In the genomic region with DNA sequence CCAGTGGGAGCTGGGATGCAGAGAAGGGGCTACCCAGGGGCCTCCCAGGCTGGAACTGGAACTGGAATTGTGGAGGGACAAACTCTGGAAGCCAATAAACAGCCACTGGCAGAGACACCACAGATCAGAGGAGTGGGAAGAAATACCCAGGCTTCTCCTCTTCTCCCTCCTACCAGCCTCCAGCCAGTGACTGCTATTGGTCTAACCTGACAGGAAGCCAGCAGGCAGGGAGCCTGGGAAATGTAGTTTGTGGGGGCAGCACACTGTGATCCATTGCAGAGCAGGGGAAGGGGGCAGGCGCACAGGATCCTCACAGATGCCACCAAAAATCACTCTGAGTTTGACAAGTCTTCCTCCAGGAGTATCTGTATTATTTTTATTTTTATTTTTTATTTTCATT, we compare ENCODE assay signal across 10 cellular contexts. TPM values are rescaled to one million over a fixed set of nuclear protein-coding genes. Genes with fewer than 3 reads are reported as not detected.
DNase-seq lines count a peak whose midpoint lies in the region; ATAC-seq, FAIRE-seq and TF ChIP-seq lines count a peak whose summit lies in the region.
"Had no signal": no experiment of that assay in that cellular context is flagged by ENCODE, and none has a peak within 500 bp of the region (broad histone marks: within the 10 kb centered on the region; RNA-seq: fewer than 3 reads in every experiment).

No MANE protein-coding gene starts in this region.

- ATAC-seq in HCT116 (peak; percentile 95), GM21529 (IDR thresholded peaks at IDR 0.05; ENCODE audit: unreplicated experiment) (no peak), HG02852 (IDR thresholded peaks at IDR 0.05; ENCODE audit: unreplicated experiment) (no peak), esophagus mucosa (no peak)

- TF ChIP-seq POLR2A in HCT116 (IDR thresholded peaks at IDR 0.05; ENCODE audit: borderline replicate concordance, extremely low read depth, insufficient read depth, insufficient read length) (no peak), esophagus squamous epithelium (IDR thresholded peaks at IDR 0.05) (no peak)

- intact Hi-C loops in HCT116 (cut with micrococcal nuclease) (no loop called here), kidney (cut with DNase I) (no loop called here), esophagus squamous epithelium (cut with DNase I) (no loop called here)

- no peak overlapping the region for H3K27ac ChIP-seq in HCT116 (ENCODE audit: low read depth, low read length)
- H3K27ac ChIP-seq in RWPE1 = no peak overlapping the region
- H3K27ac ChIP-seq in kidney (ENCODE audit: low read depth in 2 of 2, low read length in 2 of 2) = no peak overlapping the region
- no peak overlapping the region for H3K27ac ChIP-seq in esophagus squamous epithelium
- H3K27ac ChIP-seq: transverse colon had no signal

- H3K27me3 ChIP-seq in HCT116 (ENCODE audit: insufficient read depth, low read length) = peaks cover 30% of the 10 kb centered on the region
- peaks cover 0 to 99% (median 8%) of the 10 kb centered on the region in 4 donors for H3K27me3 ChIP-seq in esophagus squamous epithelium

- peak; percentile 3 for DNase-seq in DMS53 treated with DMSO at 0.1 percent for 48 hours (lab: John Stamatoyannopoulos, UW; ENCODE audit: unreplicated experiment)
- DNase-seq in HCT116 (ENCODE audit: low read depth, low spot score) = peak; percentile 32
- peak; percentile 21 for DNase-seq in RWPE1 (ENCODE audit: low spot score)
- peak; percentile 35 for DNase-seq in kidney
- no peak for DNase-seq in esophagus squamous epithelium (lab: John Stamatoyannopoulos, UW)
- DNase-seq: transverse colon had no signal

- POLR2A ChIA-PET in HCT116 (lab: Charles Lee) (no interaction called here), RWPE1 (lab: Yijun Ruan, JAX; ENCODE audit: low non-redundant PET) (no interaction called here)

- RAD21 ChIA-PET in HCT116 (lab: Charles Lee; ENCODE audit: low non-redundant PET in 1 of 2, low total read pairs in 2 of 2, uncharacterized antibody in 2 of 2, unreplicated experiment in 2 of 2) = no interaction called here

- no peak for TF ChIP-seq RAD21 in HCT116 (IDR thresholded peaks at IDR 0.05; ENCODE audit: low read depth)

- no peak overlapping the region for H3K9ac ChIP-seq in HCT116 (ENCODE audit: low read length)
- H3K9ac ChIP-seq in kidney (ENCODE audit: low read length in 2 of 2) = no peak overlapping the region

- H3K9me2 ChIP-seq in HCT116 (ENCODE audit: insufficient read depth) = no peaks in the 10 kb centered on the region

- no peaks in the 10 kb centered on the region for H3K4me1 ChIP-seq in HCT116 (ENCODE audit: control insufficient read depth in 1 of 2, insufficient read depth in 2 of 2, low read length in 2 of 2)
- H3K4me1 ChIP-seq in kidney (ENCODE audit: control insufficient read depth in 1 of 2, insufficient read depth in 1 of 2, low read depth in 1 of 2, low read length in 2 of 2) = peaks cover 0 to 9% of the 10 kb centered on the region in 2 donors
- H3K4me1 ChIP-seq in esophagus squamous epithelium = peaks cover 0 to 19% (median 0%) of the 10 kb centered on the region in 3 donors
- H3K4me1 ChIP-seq: transverse colon had no signal

- no peak overlapping the region for H3K4me3 ChIP-seq in HCT116 (replicated peaks in 1 of 2; ENCODE audit: low read depth in 1 of 2, low read length in 2 of 2)
- H3K4me3 ChIP-seq in kidney (ENCODE audit: low read length in 2 of 2) = no peak overlapping the region
- no peak overlapping the region for H3K4me3 ChIP-seq in esophagus squamous epithelium
- H3K4me3 ChIP-seq: transverse colon had no signal

- no TSS peak for BruUV-seq in HCT116 (replicated peaks; lab: Mats Ljungman, UMichigan)

- TF ChIP-seq CTCF in HCT116 (IDR thresholded peaks at IDR 0.05 in 2 of 3, conservative IDR thresholded peaks at IDR 0.05 in 1 of 3; ENCODE audit: borderline replicate concordance in 1 of 3, insufficient read depth in 1 of 3, low read depth in 2 of 3, low read length in 2 of 3) (no peak), RWPE1 (conservative IDR thresholded peaks at IDR 0.05; ENCODE audit: low read depth) (no peak), kidney (IDR thresholded peaks at IDR 0.05; ENCODE audit: borderline replicate concordance, extremely low read depth, insufficient read depth) (no peak), esophagus squamous epithelium (IDR thresholded peaks at IDR 0.05) (no peak)

- no peaks in the 10 kb centered on the region for H3K9me3 ChIP-seq in HCT116 (ENCODE audit: control insufficient read depth in 1 of 2, insufficient read depth in 1 of 2, low read depth in 1 of 2, low read length in 2 of 2)
- no peaks in the 10 kb centered on the region for H3K9me3 ChIP-seq in kidney (ENCODE audit: control insufficient read depth in 1 of 2, low read length in 2 of 2)
- H3K9me3 ChIP-seq in esophagus squamous epithelium = no peaks in the 10 kb centered on the region
- H3K9me3 ChIP-seq: transverse colon had no signal

- 27 to 80% methylated on average over 1 of the region's 1 CpG for WGBS in esophagus squamous epithelium, 2 donors

- no peaks in the 10 kb centered on the region for H3K79me2 ChIP-seq in HCT116 (ENCODE audit: insufficient read depth, low read length)

- H2AFZ ChIP-seq in HCT116 (ENCODE audit: low read depth, low read length, poor library complexity, severe bottlenecking) = no peak overlapping the region

- no peaks in the 10 kb centered on the region for H4K20me1 ChIP-seq in HCT116 (ENCODE audit: insufficient read depth)

- H3K36me3 ChIP-seq in HCT116 (ENCODE audit: control insufficient read depth in 1 of 2, insufficient read depth in 2 of 2, low read length in 2 of 2) (no peaks in the 10 kb centered on the region), kidney (ENCODE audit: control insufficient read depth in 1 of 2, insufficient read depth in 2 of 2, low read length in 2 of 2) (no peaks in the 10 kb centered on the region), esophagus squamous epithelium (no peaks in the 10 kb centered on the region)
- H3K36me3 ChIP-seq: transverse colon had no signal

- FAIRE-seq in kidney (lab: Jason Lieb, UNC) = no peak

- CTCF ChIA-PET in HCT116 (lab: Charles Lee) (interaction anchor here (2.2 kb wide), 1 partner anchor 239 kb away, joined by 4 read pairs; no protein-coding TSS in a partner anchor), RWPE1 (lab: Yijun Ruan, JAX) (no interaction called here)

- H3K4me2 ChIP-seq in HCT116 (ENCODE audit: low read length) = peak overlapping the region; percentile 34

TF ChIP-seq in HCT116, 20 proteins besides CTCF, POLR2A, EP300 and RAD21:
- TF ChIP-seq EZH2phosphoT487 (IDR thresholded peaks at IDR 0.05; ENCODE audit: borderline replicate concordance) (no peak), SP1 (IDR thresholded peaks at IDR 0.05; ENCODE audit: low read depth) (peak; percentile 76)
TF ChIP-seq in HCT116: peak in this region for 1.

RNA-seq across cellular contexts. Expression of gene MLN, which starts 12.1 kb away (rescaled TPM):
- total RNA-seq in HCT116 (2021; ENCODE audit: unreplicated experiment) = not detected
- polyA plus RNA-seq in HCT116 (2012) = not detected in 2 replicates
- total RNA-seq in kidney = not detected
- polyA plus RNA-seq in kidney (ENCODE audit: insufficient read depth, low read depth, low replicate concordance) = not detected
- not detected for total RNA-seq in esophagus squamous epithelium
- total RNA-seq in esophagus mucosa = not detected
- total RNA-seq: pulmonary artery endothelial cell, transverse colon had no signal

RNA-seq across cellular contexts. Expression of gene LEMD2, which starts 26.9 kb away (rescaled TPM):
- 43.9 TPM for total RNA-seq in HCT116 (2021; ENCODE audit: unreplicated experiment)
- 27.4 and 28.0 TPM in 2 replicates for polyA plus RNA-seq in HCT116 (2012)
- 57.1 TPM for total RNA-seq in kidney
- polyA plus RNA-seq in kidney (ENCODE audit: insufficient read depth, low read depth, low replicate concordance) = 36.4 TPM
- total RNA-seq in esophagus squamous epithelium = 10 to 100 TPM; 37.7 to 47.2 (median 42.3) TPM
- 36.4 TPM for total RNA-seq in esophagus mucosa
